ENCODE assay signal across 15 cellular contexts in the genomic region with DNA sequence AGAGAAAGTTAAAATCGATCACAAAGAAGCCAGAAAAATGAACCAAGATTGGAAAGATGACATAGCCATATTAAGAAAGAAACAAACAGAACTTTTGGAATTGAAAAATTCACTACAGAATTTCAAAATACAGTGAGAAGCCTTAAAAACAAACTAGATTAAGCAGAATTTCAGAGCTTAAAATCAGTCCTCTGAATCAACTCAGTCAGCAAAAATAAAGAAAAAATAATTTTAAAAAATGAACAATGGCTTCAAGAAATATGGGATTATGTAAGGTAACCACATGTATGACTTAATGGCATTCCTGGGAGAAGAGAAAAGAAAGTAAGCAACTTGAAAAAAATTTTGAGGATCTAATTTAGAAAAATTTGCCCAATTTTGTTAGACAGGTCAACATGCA.
"Had no signal": no experiment of that assay in that cellular context is flagged by ENCODE, and none has a peak within 500 bp of the region (broad histone marks: within the 10 kb centered on the region; RNA-seq: fewer than 3 reads in every experiment).

No MANE protein-coding gene starts in this region.

- H3K27me3 ChIP-seq: MG63 had no signal

- H3K36me3 ChIP-seq: MG63 had no signal

- DNase-seq: NCI-H1048, NCI-H1105, NCI-H1417 treated with DMSO at 0.1 percent for 48 hours, NCI-H1436, NCI-H1436 treated with DMSO at 0.1 percent for 48 hours, NCI-H187, NCI-H187 treated with DMSO at 0.1 percent for 48 hours, NCI-H1930, NCI-H2029, NCI-H2081 treated with DMSO at 0.1 percent for 48 hours, NCI-H2107, NCI-H2227 treated with DMSO at 0.1 percent for 48 hours, NCI-H446 treated with DMSO at 0.1 percent for 48 hours, NCI-H510A had no signal

- H3K4me3 ChIP-seq: MG63 had no signal
